Comparison of ENCODE assay signal across 18 cellular contexts in genomic region chrX:136652822-136653723, GRCh38. TPM values are rescaled to one million over a fixed set of nuclear protein-coding genes. Genes with fewer than 3 reads are reported as not detected.
DNase-seq lines count a peak whose midpoint lies in the region; ATAC-seq and TF ChIP-seq lines count a peak whose summit lies in the region.
"Had no signal": no experiment of that assay in that cellular context is flagged by ENCODE, and none has a peak within 500 bp of the region (broad histone marks: within the 10 kb centered on the region; RNA-seq: fewer than 3 reads in every experiment).

No MANE protein-coding gene starts in this region.

- H3K27ac ChIP-seq in right cardiac atrium (ENCODE audit: low read length) = no peak overlapping the region
- no peak overlapping the region for H3K27ac ChIP-seq in esophagus squamous epithelium
- H3K27ac ChIP-seq: neutrophil, PC-9, tibial nerve had no signal

- DNase-seq in right cardiac atrium = peak in 2 of 3 donors; percentile 35 to 60
- DNase-seq in cardiac septum (ENCODE audit: low spot score) = no peak
- peak; percentile 1 for DNase-seq in RKO (ENCODE audit: low spot score)
- no peak for DNase-seq in adipocyte (ENCODE audit: low read depth)
- DNase-seq in stimulated activated effector memory CD8-positive, alpha-beta T cell treated with anti-CD3 and anti-CD28 coated beads, Interleukin-12 subunit alpha, Interleukin-12 subunit beta, amount 100 ng/mL, for 72 hours (ENCODE audit: low spot score in 2 of 2) = no peak
- no peak for DNase-seq in esophagus squamous epithelium (lab: John Stamatoyannopoulos, UW)
- no peak for DNase-seq in NCI-H1105 (lab: John Stamatoyannopoulos, UW)
- no peak for DNase-seq in ACHN
- DNase-seq: caudate nucleus, DMS79 treated with DMSO at 0.1 percent for 48 hours, mesendoderm, NCI-H1694, NCI-H510A treated with DMSO at 0.1 percent for 48 hours, PC-9 had no signal

- H3K27ac Mint-ChIP-seq in stimulated activated effector memory CD8-positive, alpha-beta T cell treated with anti-CD3 and anti-CD28 coated beads, Interleukin-12 subunit alpha, Interleukin-12 subunit beta, amount 100 ng/mL, for 72 hours = peak overlapping the region; percentile 89
- H3K27ac Mint-ChIP-seq: WTC11 had no signal

- no peak for TF ChIP-seq POLR2A in esophagus squamous epithelium (IDR thresholded peaks at IDR 0.05)

- peaks cover 29% of the 10 kb centered on the region for H3K4me1 Mint-ChIP-seq in stimulated activated effector memory CD8-positive, alpha-beta T cell treated with anti-CD3 and anti-CD28 coated beads, Interleukin-12 subunit alpha, Interleukin-12 subunit beta, amount 100 ng/mL, for 72 hours

- intact Hi-C loops in right cardiac atrium (cut with DNase I) = no loop called here
- intact Hi-C loops in cardiac septum (cut with DNase I) = no loop called here
- intact Hi-C loops in esophagus squamous epithelium (cut with DNase I) = no loop called here

- H3K4me1 ChIP-seq in right cardiac atrium (ENCODE audit: control insufficient read depth, insufficient read depth, low read length) = no peaks in the 10 kb centered on the region
- peaks cover 32% of the 10 kb centered on the region for H3K4me1 ChIP-seq in adipocyte (ENCODE audit: control insufficient read depth, insufficient read depth, low read length)
- H3K4me1 ChIP-seq in esophagus squamous epithelium = no peaks in the 10 kb centered on the region
- H3K4me1 ChIP-seq: BE2C, tibial nerve had no signal

- TF ChIP-seq CTCF in esophagus squamous epithelium (IDR thresholded peaks at IDR 0.05) = no peak

- WGBS in right cardiac atrium = 69% methylated on average over 6 of the region's 6 CpGs
- WGBS in esophagus squamous epithelium, 2 donors = 45 to 61% methylated on average over 3 to 6 of the region's 6 CpGs

- H3K4me3 Mint-ChIP-seq in stimulated activated effector memory CD8-positive, alpha-beta T cell treated with anti-CD3 and anti-CD28 coated beads, Interleukin-12 subunit alpha, Interleukin-12 subunit beta, amount 100 ng/mL, for 72 hours = peak overlapping the region; percentile 73
- H3K4me3 Mint-ChIP-seq: WTC11 had no signal

- H3K36me3 Mint-ChIP-seq in stimulated activated effector memory CD8-positive, alpha-beta T cell treated with anti-CD3 and anti-CD28 coated beads, Interleukin-12 subunit alpha, Interleukin-12 subunit beta, amount 100 ng/mL, for 72 hours = peaks cover 79% of the 10 kb centered on the region
- H3K36me3 Mint-ChIP-seq: WTC11 had no signal

- no peaks in the 10 kb centered on the region for H3K9me3 ChIP-seq in right cardiac atrium (ENCODE audit: control insufficient read depth, low read length)
- no peaks in the 10 kb centered on the region for H3K9me3 ChIP-seq in adipocyte (ENCODE audit: control insufficient read depth, low read length)
- H3K9me3 ChIP-seq in esophagus squamous epithelium = no peaks in the 10 kb centered on the region
- H3K9me3 ChIP-seq: BE2C, neutrophil, tibial nerve had no signal

- H3K4me3 ChIP-seq in right cardiac atrium (ENCODE audit: low read length) (no peak overlapping the region), adipocyte (ENCODE audit: low read length) (peak overlapping the region; percentile 48), esophagus squamous epithelium (no peak overlapping the region)
- H3K4me3 ChIP-seq: PC-9, tibial nerve had no signal

- no peaks in the 10 kb centered on the region for H3K9me3 Mint-ChIP-seq in stimulated activated effector memory CD8-positive, alpha-beta T cell treated with anti-CD3 and anti-CD28 coated beads, Interleukin-12 subunit alpha, Interleukin-12 subunit beta, amount 100 ng/mL, for 72 hours
- H3K9me3 Mint-ChIP-seq: WTC11 had no signal

- H3K27me3 ChIP-seq in right cardiac atrium (ENCODE audit: control insufficient read depth, insufficient read depth) (no peaks in the 10 kb centered on the region), adipocyte (replicated peaks; ENCODE audit: control insufficient read depth, insufficient read depth, low read length) (peaks cover 24% of the 10 kb centered on the region), esophagus squamous epithelium (no peaks in the 10 kb centered on the region)
- H3K27me3 ChIP-seq: BE2C, neutrophil, tibial nerve had no signal

- no peak overlapping the region for H3K9ac ChIP-seq in adipocyte (ENCODE audit: low read length)

- in situ Hi-C loops in ACHN (cut with HindIII; ENCODE audit: low pct_ligation_motif_present, low pct_unique_long_range_greater_than_20kb, low sequenced_read_pairs) = no loop called here

- no peaks in the 10 kb centered on the region for H3K36me3 ChIP-seq in adipocyte (ENCODE audit: control insufficient read depth, insufficient read depth, low read length, severe bottlenecking)
- no peaks in the 10 kb centered on the region for H3K36me3 ChIP-seq in esophagus squamous epithelium
- H3K36me3 ChIP-seq: BE2C, neutrophil, tibial nerve had no signal

- ATAC-seq in right cardiac atrium = no peak
- peak; percentile 85 for ATAC-seq in stimulated activated effector memory CD8-positive, alpha-beta T cell treated with anti-CD3 and anti-CD28 coated beads, Interleukin-12 subunit alpha, Interleukin-12 subunit beta, amount 100 ng/mL, for 72 hours
- ATAC-seq: WTC11 had no signal

RNA-seq across cellular contexts. Expression of gene CD40LG, which starts 5.1 kb away (rescaled TPM):
- total RNA-seq in right cardiac atrium (under 1 TPM in 2 of 4 donors, not detected in 2; 0.24 to 0.46 TPM), cardiac septum (not detected), esophagus squamous epithelium (under 1 TPM in 3 of 4 donors, not detected in 1; 0.13 to 0.67 (median 0.38) TPM)
- not detected for polyA plus RNA-seq in right cardiac atrium
- total RNA-seq: PC-9, WTC11 had no signal

Comparison
In these comparisons a context has a peak if more than half of its experiments do, and no peak if none do; other contexts are left out.
1. DNase-seq: peak in right cardiac atrium (2 of 3) and RKO (single experiment); none in cardiac septum (single experiment), adipocyte (single experiment), stimulated activated effector memory CD8-positive, alpha-beta T cell treated with anti-CD3 and anti-CD28 coated beads, Interleukin-12 subunit alpha, Interleukin-12 subunit beta, amount 100 ng/mL, for 72 hours (0 of 2), esophagus squamous epithelium (single experiment), NCI-H1105 (single experiment) and ACHN (single experiment).